Comparison of ENCODE assay signal across 9 cellular contexts in genomic region chr10:3902809-3903410, GRCh38.
DNase-seq lines count a peak whose midpoint lies in the region; ATAC-seq and TF ChIP-seq lines count a peak whose summit lies in the region.
"Had no signal": no experiment of that assay in that cellular context is flagged by ENCODE, and none has a peak within 500 bp of the region (broad histone marks: within the 10 kb centered on the region; RNA-seq: fewer than 3 reads in every experiment).

No MANE protein-coding gene starts in this region.

- no peak for DNase-seq in activated CD4-positive, alpha-beta T cell treated with anti-CD3 and anti-CD28 coated beads, Interleukin-2, amount 10 ng/mL, durations not matched to agents 7 days and 5 days
- no peak for DNase-seq in activated CD4-positive, alpha-beta T cell treated with anti-CD3 and anti-CD28 coated beads, Interleukin-2, amount 50 U/mL, for 48 hours
- no peak for DNase-seq in stimulated activated CD4-positive, alpha-beta T cell treated with anti-CD3 and anti-CD28 coated beads, Interleukin-4, amount 100 ng/mL, for 1 hour
- DNase-seq in A673 (ENCODE audit: low spot score) (no peak), COLO829 (ENCODE audit: low spot score) (no peak)
- DNase-seq: psoas muscle had no signal

- H3K27me3 ChIP-seq in A673 (replicated peaks; ENCODE audit: insufficient read depth, low read depth, low read length, poor library complexity), result no peaks in the 10 kb centered on the region

- BruUV-seq in A673 (replicated peaks; lab: Mats Ljungman, UMichigan), result no TSS peak

- no peaks in the 10 kb centered on the region for H3K27me3 Mint-ChIP-seq in activated CD4-positive, alpha-beta T cell treated with anti-CD3 and anti-CD28 coated beads, Interleukin-2, amount 10 ng/mL, durations not matched to agents 7 days and 5 days
- no peaks in the 10 kb centered on the region for H3K27me3 Mint-ChIP-seq in dendritic cell treated with granulocyte-macrophage colony-stimulating factor and Interleukin-4, amounts not matched to agents 40 ng/mL and 50 ng/mL, for 4 days
- no peaks in the 10 kb centered on the region for H3K27me3 Mint-ChIP-seq in stimulated activated memory B cell treated with anti-CD40 and anti-IgM and Interleukin-4, amounts not matched to agents 10 μg/mL and 1 μg/mL and 100 μg/mL, for 72 hours

- ATAC-seq in HG03135 (IDR thresholded peaks at IDR 0.05; ENCODE audit: unreplicated experiment), result peak; percentile 28
- peak; percentile 59 for ATAC-seq in stimulated activated memory B cell treated with anti-CD40 and anti-IgM and Interleukin-4, amounts not matched to agents 10 μg/mL and 1 μg/mL and 100 μg/mL, for 72 hours

- peak overlapping the region; percentile 61 for H3K27ac Mint-ChIP-seq in activated CD4-positive, alpha-beta T cell treated with anti-CD3 and anti-CD28 coated beads, Interleukin-2, amount 10 ng/mL, durations not matched to agents 7 days and 5 days
- peak overlapping the region; percentile 55 for H3K27ac Mint-ChIP-seq in dendritic cell treated with granulocyte-macrophage colony-stimulating factor and Interleukin-4, amounts not matched to agents 40 ng/mL and 50 ng/mL, for 4 days
- H3K27ac Mint-ChIP-seq in stimulated activated memory B cell treated with anti-CD40 and anti-IgM and Interleukin-4, amounts not matched to agents 10 μg/mL and 1 μg/mL and 100 μg/mL, for 72 hours, result peak overlapping the region; percentile 89

- no peak overlapping the region for H3K4me3 ChIP-seq in A673 (ENCODE audit: low read depth, low read length, poor library complexity, severe bottlenecking)
- H3K4me3 ChIP-seq: psoas muscle had no signal

- no peaks in the 10 kb centered on the region for H3K9me3 ChIP-seq in A673 (ENCODE audit: low read depth, low read length, poor library complexity, severe bottlenecking)
- H3K9me3 ChIP-seq: psoas muscle had no signal

- H3K4me3 Mint-ChIP-seq in activated CD4-positive, alpha-beta T cell treated with anti-CD3 and anti-CD28 coated beads, Interleukin-2, amount 10 ng/mL, durations not matched to agents 7 days and 5 days, result no peak overlapping the region
- no peak overlapping the region for H3K4me3 Mint-ChIP-seq in dendritic cell treated with granulocyte-macrophage colony-stimulating factor and Interleukin-4, amounts not matched to agents 40 ng/mL and 50 ng/mL, for 4 days
- no peak overlapping the region for H3K4me3 Mint-ChIP-seq in stimulated activated memory B cell treated with anti-CD40 and anti-IgM and Interleukin-4, amounts not matched to agents 10 μg/mL and 1 μg/mL and 100 μg/mL, for 72 hours

- intact Hi-C loops in dendritic cell treated with granulocyte-macrophage colony-stimulating factor and Interleukin-4, amounts not matched to agents 40 ng/mL and 50 ng/mL, for 4 days (cut with micrococcal nuclease), result no loop called here
- intact Hi-C loops in A673 (cut with micrococcal nuclease; ENCODE audit: unreplicated experiment), result no loop called here

- H3K9me3 Mint-ChIP-seq in activated CD4-positive, alpha-beta T cell treated with anti-CD3 and anti-CD28 coated beads, Interleukin-2, amount 10 ng/mL, durations not matched to agents 7 days and 5 days, result peaks cover 8% of the 10 kb centered on the region
- H3K9me3 Mint-ChIP-seq in dendritic cell treated with granulocyte-macrophage colony-stimulating factor and Interleukin-4, amounts not matched to agents 40 ng/mL and 50 ng/mL, for 4 days, result no peaks in the 10 kb centered on the region
- peaks cover 2% of the 10 kb centered on the region for H3K9me3 Mint-ChIP-seq in stimulated activated memory B cell treated with anti-CD40 and anti-IgM and Interleukin-4, amounts not matched to agents 10 μg/mL and 1 μg/mL and 100 μg/mL, for 72 hours

- TF ChIP-seq CTCF in A673 (conservative IDR thresholded peaks at IDR 0.05; ENCODE audit: low read depth, low read length), result no peak

- H3K4me1 Mint-ChIP-seq in activated CD4-positive, alpha-beta T cell treated with anti-CD3 and anti-CD28 coated beads, Interleukin-2, amount 10 ng/mL, durations not matched to agents 7 days and 5 days, result peaks cover 19% of the 10 kb centered on the region
- peaks cover 31% of the 10 kb centered on the region for H3K4me1 Mint-ChIP-seq in dendritic cell treated with granulocyte-macrophage colony-stimulating factor and Interleukin-4, amounts not matched to agents 40 ng/mL and 50 ng/mL, for 4 days (ENCODE audit: low read depth)
- H3K4me1 Mint-ChIP-seq in stimulated activated memory B cell treated with anti-CD40 and anti-IgM and Interleukin-4, amounts not matched to agents 10 μg/mL and 1 μg/mL and 100 μg/mL, for 72 hours, result peaks cover 53% of the 10 kb centered on the region

- no peaks in the 10 kb centered on the region for H3K4me1 ChIP-seq in A673 (ENCODE audit: insufficient read depth, low read length, poor library complexity, severe bottlenecking)
- H3K4me1 ChIP-seq: psoas muscle had no signal

- no peak overlapping the region for H3K27ac ChIP-seq in A673 (ENCODE audit: low read depth, low read length, poor library complexity, severe bottlenecking)
- H3K27ac ChIP-seq: psoas muscle had no signal

- CTCF ChIA-PET in activated CD4-positive, alpha-beta T cell treated with anti-CD3 and anti-CD28 coated beads, Interleukin-2, amount 10 ng/mL, durations not matched to agents 7 days and 5 days (lab: Charles Lee), result interaction anchor here (0.6 kb wide), 1 partner anchor 94 kb away, joined by 3 read pairs; no protein-coding TSS in a partner anchor
- CTCF ChIA-PET in A673 (lab: Charles Lee), result no interaction called here

- peaks cover 7% of the 10 kb centered on the region for H3K36me3 Mint-ChIP-seq in activated CD4-positive, alpha-beta T cell treated with anti-CD3 and anti-CD28 coated beads, Interleukin-2, amount 10 ng/mL, durations not matched to agents 7 days and 5 days (ENCODE audit: low read depth)
- H3K36me3 Mint-ChIP-seq in dendritic cell treated with granulocyte-macrophage colony-stimulating factor and Interleukin-4, amounts not matched to agents 40 ng/mL and 50 ng/mL, for 4 days (ENCODE audit: low read depth), result no peaks in the 10 kb centered on the region
- peaks cover 17% of the 10 kb centered on the region for H3K36me3 Mint-ChIP-seq in stimulated activated memory B cell treated with anti-CD40 and anti-IgM and Interleukin-4, amounts not matched to agents 10 μg/mL and 1 μg/mL and 100 μg/mL, for 72 hours

- H3K36me3 ChIP-seq in A673 (ENCODE audit: insufficient read depth, low read length, poor library complexity, severe bottlenecking), result no peaks in the 10 kb centered on the region

- POLR2A ChIA-PET in activated CD4-positive, alpha-beta T cell treated with anti-CD3 and anti-CD28 coated beads, Interleukin-2, amount 10 ng/mL, durations not matched to agents 7 days and 5 days (lab: Charles Lee), result no interaction called here
- POLR2A ChIA-PET in A673 (lab: Charles Lee; ENCODE audit: low non-redundant PET), result no interaction called here
